In genomic region chr13:110734561-110734960, GRCh38 we compare ENCODE assay signal across 29 cellular contexts.
"Had no signal": no experiment of that assay in that cellular context is flagged by ENCODE, and none has a peak within 500 bp of the region (broad histone marks: within the 10 kb centered on the region; RNA-seq: fewer than 3 reads in every experiment).

No MANE protein-coding gene starts in this region.

- H3K27ac ChIP-seq: stomach, suprapubic skin, testis, thoracic aorta, thyroid gland, tibial artery, tibial nerve, transverse colon, upper lobe of left lung, upper lobe of right lung, uterus, vagina had no signal

- H3K27me3 Mint-ChIP-seq: stimulated activated memory B cell treated with anti-CD40 and anti-IgM and Interleukin-4, amounts not matched to agents 10 μg/mL and 1 μg/mL and 100 μg/mL, for 72 hours; stimulated activated naive B cell treated with anti-CD40 and anti-IgM and Interleukin-4, amounts not matched to agents 10 μg/mL and 1 μg/mL and 100 μg/mL, for 72 hours; stimulated activated naive CD8-positive, alpha-beta T cell treated with anti-CD3 and anti-CD28 coated beads, Interleukin-15, amount 100 ng/mL, for 72 hours; stimulated activated naive CD8-positive, alpha-beta T cell treated with anti-CD3 and anti-CD28 coated beads, Interleukin-15, Interleukin-2, amounts not matched to agents 100 ng/mL and 50 ng/mL, for 24 hours; type B pancreatic cell had no signal

- H3K27ac Mint-ChIP-seq: stimulated activated effector memory CD8-positive, alpha-beta T cell treated with anti-CD3 and anti-CD28 coated beads, Interleukin-12 subunit alpha, Interleukin-12 subunit beta, amount 100 ng/mL, for 72 hours; stimulated activated memory B cell treated with anti-CD40 and anti-IgM and Interleukin-4, amounts not matched to agents 10 μg/mL and 1 μg/mL and 100 μg/mL, for 72 hours; stimulated activated naive B cell treated with anti-CD40 and anti-IgM and Interleukin-4, amounts not matched to agents 10 μg/mL and 1 μg/mL and 100 μg/mL, for 72 hours; stimulated activated naive CD8-positive, alpha-beta T cell treated with anti-CD3 and anti-CD28 coated beads, Interleukin-15, amount 100 ng/mL, for 72 hours; stimulated activated naive CD8-positive, alpha-beta T cell treated with anti-CD3 and anti-CD28 coated beads, Interleukin-15, Interleukin-2, amounts not matched to agents 100 ng/mL and 50 ng/mL, for 24 hours; type B pancreatic cell had no signal

- FAIRE-seq: urothelium cell line had no signal

- H3K4me3 ChIP-seq: stomach, suprapubic skin, testis, thoracic aorta, thyroid gland, tibial artery, tibial nerve, transverse colon, upper lobe of left lung, upper lobe of right lung, uterus, vagina had no signal

- H3K36me3 Mint-ChIP-seq: stimulated activated effector memory CD8-positive, alpha-beta T cell treated with anti-CD3 and anti-CD28 coated beads, Interleukin-12 subunit alpha, Interleukin-12 subunit beta, amount 100 ng/mL, for 72 hours had no signal

- H3K9me3 Mint-ChIP-seq: stimulated activated effector memory CD8-positive, alpha-beta T cell treated with anti-CD3 and anti-CD28 coated beads, Interleukin-12 subunit alpha, Interleukin-12 subunit beta, amount 100 ng/mL, for 72 hours; type B pancreatic cell had no signal

- H3K27me3 ChIP-seq: stomach, suprapubic skin, testis, thyroid gland, tibial artery, tibial nerve, transverse colon, upper lobe of left lung, upper lobe of right lung, uterus, vagina had no signal

- H3K36me3 ChIP-seq: stomach, suprapubic skin, thoracic aorta, thyroid gland, tibial artery, tibial nerve, transverse colon, upper lobe of left lung, upper lobe of right lung, uterus, vagina had no signal

- H3K4me3 Mint-ChIP-seq: stimulated activated effector memory CD8-positive, alpha-beta T cell treated with anti-CD3 and anti-CD28 coated beads, Interleukin-12 subunit alpha, Interleukin-12 subunit beta, amount 100 ng/mL, for 72 hours; stimulated activated memory B cell treated with anti-CD40 and anti-IgM and Interleukin-4, amounts not matched to agents 10 μg/mL and 1 μg/mL and 100 μg/mL, for 72 hours; stimulated activated naive B cell treated with anti-CD40 and anti-IgM and Interleukin-4, amounts not matched to agents 10 μg/mL and 1 μg/mL and 100 μg/mL, for 72 hours; stimulated activated naive CD8-positive, alpha-beta T cell treated with anti-CD3 and anti-CD28 coated beads, Interleukin-15, amount 100 ng/mL, for 72 hours; stimulated activated naive CD8-positive, alpha-beta T cell treated with anti-CD3 and anti-CD28 coated beads, Interleukin-15, Interleukin-2, amounts not matched to agents 100 ng/mL and 50 ng/mL, for 24 hours; type B pancreatic cell had no signal

- DNase-seq: stimulated activated CD4-positive, alpha-beta T cell treated with anti-CD3 and anti-CD28 coated beads, Interleukin-2, amount 100 ng/mL, for 48 hours; stimulated activated CD4-positive, alpha-beta T cell treated with anti-CD3 and anti-CD28 coated beads, Interleukin-4, amount 100 ng/mL, for 1 hour; stimulated activated CD4-positive, alpha-beta T cell treated with anti-CD3 and anti-CD28 coated beads, Interleukin-4, amount 100 ng/mL, for 24 hours; stimulated activated CD4-positive, alpha-beta T cell treated with anti-CD3 and anti-CD28 coated beads, Interleukin-4, amount 100 ng/mL, for 4 hours; stimulated activated CD8-positive, alpha-beta memory T cell treated with anti-CD3 and anti-CD28 coated beads, Interleukin-4, amount 100 ng/mL, for 48 hours; stimulated activated naive B cell treated with anti-CD40 and anti-IgM and Interleukin-4, amounts not matched to agents 10 μg/mL and 1 μg/mL and 100 μg/mL, for 72 hours; stimulated activated naive CD4-positive, alpha-beta T cell; stimulated activated naive CD4-positive, alpha-beta T cell treated with Interleukin-2 at 50 U/mL for 16 hours; stimulated activated naive CD8-positive, alpha-beta T cell treated with anti-CD3 and anti-CD28 coated beads, Interleukin-15, amount 100 ng/mL, for 72 hours; stimulated activated naive CD8-positive, alpha-beta T cell treated with anti-CD3 and anti-CD28 coated beads, Interleukin-15, Interleukin-2, amounts not matched to agents 100 U/mL and 50 U/mL, for 24 hours; stomach; substantia nigra; testis; thyroid gland; tibial artery; transverse colon; trophoblast cell; upper lobe of left lung; upper lobe of right lung; uterus had no signal

- ATAC-seq: stimulated activated effector memory CD8-positive, alpha-beta T cell treated with anti-CD3 and anti-CD28 coated beads, Interleukin-12 subunit alpha, Interleukin-12 subunit beta, amount 100 ng/mL, for 72 hours; stimulated activated memory B cell treated with anti-CD40 and anti-IgM and Interleukin-4, amounts not matched to agents 10 μg/mL and 1 μg/mL and 100 μg/mL, for 72 hours; stimulated activated naive B cell treated with anti-CD40 and anti-IgM and Interleukin-4, amounts not matched to agents 10 μg/mL and 1 μg/mL and 100 μg/mL, for 72 hours; stimulated activated naive CD8-positive, alpha-beta T cell treated with anti-CD3 and anti-CD28 coated beads, Interleukin-15, amount 100 ng/mL, for 72 hours; stimulated activated naive CD8-positive, alpha-beta T cell treated with anti-CD3 and anti-CD28 coated beads, Interleukin-15, Interleukin-2, amounts not matched to agents 100 U/mL and 50 U/mL, for 24 hours; upper lobe of right lung had no signal

- H3K9me3 ChIP-seq: suprapubic skin, testis, thoracic aorta, thyroid gland, tibial artery, tibial nerve, transverse colon, upper lobe of left lung, upper lobe of right lung, uterus, vagina had no signal

- H3K4me1 Mint-ChIP-seq: stimulated activated naive CD8-positive, alpha-beta T cell treated with anti-CD3 and anti-CD28 coated beads, Interleukin-15, amount 100 ng/mL, for 72 hours had no signal

- H3K4me1 ChIP-seq: stomach, suprapubic skin, testis, thyroid gland, tibial artery, tibial nerve, transverse colon, upper lobe of left lung, upper lobe of right lung, uterus, vagina had no signal
